8 cellular contexts compared by ENCODE assay signal in genomic region chr1:1290238-1290731, GRCh38. TPM values are rescaled to one million over a fixed set of nuclear protein-coding genes. Genes with fewer than 3 reads are reported as not detected.
DNase-seq lines count a peak whose midpoint lies in the region; ATAC-seq and TF ChIP-seq lines count a peak whose summit lies in the region.

No MANE protein-coding gene starts in this region.

- H3K4me3 ChIP-seq in HCT116 (replicated peaks in 1 of 2; ENCODE audit: low read depth in 1 of 2, low read length in 2 of 2): no peak overlapping the region

- TF ChIP-seq POLR2A in HCT116 (IDR thresholded peaks at IDR 0.05; ENCODE audit: borderline replicate concordance, extremely low read depth, insufficient read depth, insufficient read length): no peak

- no peak overlapping the region for H2AFZ ChIP-seq in HCT116 (ENCODE audit: low read depth, low read length, poor library complexity, severe bottlenecking)

- ATAC-seq in HCT116: peak; percentile 43
- ATAC-seq in SK-N-SH treated with all-trans-retinoic acid at 6 μM for 48 hours: peak; percentile 58
- no peak for ATAC-seq in HG03108 (IDR thresholded peaks at IDR 0.05; ENCODE audit: unreplicated experiment)

- CTCF ChIA-PET in HCT116 (lab: Charles Lee): interaction anchor here (0.6 to 2.8 kb wide), 4 partner anchors 10 to 168 kb away, joined by 3 to 30 read pairs (median 10); no protein-coding TSS in a partner anchor

- H3K4me1 ChIP-seq in HCT116 (ENCODE audit: control insufficient read depth in 1 of 2, insufficient read depth in 2 of 2, low read length in 2 of 2): peaks cover 14 to 38% of the 10 kb centered on the region in 2 experiments

- no peaks in the 10 kb centered on the region for H3K9me2 ChIP-seq in HCT116 (ENCODE audit: insufficient read depth)

- BruUV-seq in HCT116 (replicated peaks; lab: Mats Ljungman, UMichigan): no TSS peak

- TF ChIP-seq CTCF in HCT116 (IDR thresholded peaks at IDR 0.05 in 2 of 3, conservative IDR thresholded peaks at IDR 0.05 in 1 of 3; ENCODE audit: borderline replicate concordance in 1 of 3, insufficient read depth in 1 of 3, low read depth in 2 of 3, low read length in 2 of 3): peak; percentile 54 to 74 (median 61); a peak in 5 of 6 replicates

- H3K27ac ChIP-seq in HCT116 (ENCODE audit: low read depth, low read length): no peak overlapping the region; the same call in 1 of the 2 replicates

- H3K4me2 ChIP-seq in HCT116 (ENCODE audit: low read length): peak overlapping the region; percentile 47; the same call in 1 of the 2 replicates

- TF ChIP-seq RAD21 in HCT116 (IDR thresholded peaks at IDR 0.05; ENCODE audit: low read depth): no peak; the same call in 1 of the 2 replicates

- no peaks in the 10 kb centered on the region for H3K79me2 ChIP-seq in HCT116 (ENCODE audit: insufficient read depth, low read length)

- POLR2A ChIA-PET in HCT116 (lab: Charles Lee): no interaction called here

- no peaks in the 10 kb centered on the region for H3K36me3 ChIP-seq in HCT116 (ENCODE audit: control insufficient read depth in 1 of 2, insufficient read depth in 2 of 2, low read length in 2 of 2)

- H4K20me1 ChIP-seq in HCT116 (ENCODE audit: insufficient read depth): no peaks in the 10 kb centered on the region

- H3K9me3 ChIP-seq in HCT116 (ENCODE audit: control insufficient read depth in 1 of 2, insufficient read depth in 1 of 2, low read depth in 1 of 2, low read length in 2 of 2): no peaks in the 10 kb centered on the region

- no peak overlapping the region for H3K9ac ChIP-seq in HCT116 (ENCODE audit: low read length)

- H3K27me3 ChIP-seq in HCT116 (ENCODE audit: insufficient read depth, low read length): no peaks in the 10 kb centered on the region

- DNase-seq in AML-193 (lab: John Stamatoyannopoulos, UW): peak; percentile 50 to 54
- DNase-seq in HCT116 (ENCODE audit: low read depth, low spot score): no peak
- DNase-seq in activated naive CD8-positive, alpha-beta T cell treated with anti-CD3 and anti-CD28 coated beads, Interleukin-2, amount 50 U/mL, for 16 hours (ENCODE audit: low read depth, low spot score): peak; percentile 25
- DNase-seq in hepatic stellate cell (ENCODE audit: low spot score): peak; percentile 92
- peak; percentile 61 for DNase-seq in stimulated activated CD4-positive, alpha-beta T cell treated with anti-CD3 and anti-CD28 coated beads, Interleukin-2, amount 100 ng/mL, for 4 hours (ENCODE audit: low read depth)
- no peak for DNase-seq in inferior parietal cortex (ENCODE audit: extremely low spot score)

- RAD21 ChIA-PET in HCT116 (lab: Charles Lee; ENCODE audit: low non-redundant PET in 1 of 2, low total read pairs in 2 of 2, uncharacterized antibody in 2 of 2, unreplicated experiment in 2 of 2): interaction anchor here (0.6 to 0.9 kb wide), 3 partner anchors 11 to 168 kb away, joined by 3 to 5 read pairs (median 3); no protein-coding TSS in a partner anchor

- intact Hi-C loops in HCT116 (cut with micrococcal nuclease): loop anchor here (2.0 kb wide), 2 partner anchors 167 to 305 kb away; no protein-coding TSS in a partner anchor

TF ChIP-seq in HCT116, 20 proteins besides CTCF, POLR2A, EP300 and RAD21:
- no peak for TF ChIP-seq ZBTB33 (IDR thresholded peaks at IDR 0.05; ENCODE audit: extremely low read depth, insufficient replicate concordance, low read length)

TF ChIP-seq in SK-N-SH treated with all-trans-retinoic acid at 6 μM for 48 hours, 23 proteins besides CTCF, POLR2A, EP300 and RAD21:
- TF ChIP-seq GLIS3 (CRISPR knock-in tag; IDR thresholded peaks at IDR 0.05) (no peak), ZC3H10 (CRISPR knock-in tag; IDR thresholded peaks at IDR 0.05) (no peak), OSR1 (CRISPR knock-in tag; IDR thresholded peaks at IDR 0.05) (no peak), SNAI2 (CRISPR knock-in tag; IDR thresholded peaks at IDR 0.05) (no peak), CSRNP3 (CRISPR knock-in tag; IDR thresholded peaks at IDR 0.05) (no peak), POU6F1 (CRISPR knock-in tag; IDR thresholded peaks at IDR 0.05; ENCODE audit: borderline replicate concordance, low read depth) (no peak), ESRRG (CRISPR knock-in tag; IDR thresholded peaks at IDR 0.05) (no peak), RARB (CRISPR knock-in tag; IDR thresholded peaks at IDR 0.05) (no peak), TOX (CRISPR knock-in tag; IDR thresholded peaks at IDR 0.05; ENCODE audit: borderline replicate concordance) (no peak), ZNF8 (CRISPR knock-in tag; IDR thresholded peaks at IDR 0.05) (no peak), PATZ1 (CRISPR knock-in tag; IDR thresholded peaks at IDR 0.05; ENCODE audit: borderline replicate concordance) (no peak), CREB5 (CRISPR knock-in tag; IDR thresholded peaks at IDR 0.05; ENCODE audit: low read depth) (no peak), ISL1 (CRISPR knock-in tag; IDR thresholded peaks at IDR 0.05) (no peak), CSDC2 (CRISPR knock-in tag; IDR thresholded peaks at IDR 0.05) (no peak), TCF4 (CRISPR knock-in tag; IDR thresholded peaks at IDR 0.05; ENCODE audit: borderline replicate concordance) (no peak)

RNA-seq across cellular contexts. Expression of gene SCNN1D, which starts 10.0 kb away (rescaled TPM):
- total RNA-seq in HCT116 (2021; ENCODE audit: unreplicated experiment): 3.7 TPM
- polyA plus RNA-seq in HCT116 (2012): 3.3 and 3.5 TPM in 2 replicates

RNA-seq across cellular contexts. Expression of gene UBE2J2, which starts 16.6 kb away (rescaled TPM):
- 67.7 TPM for total RNA-seq in HCT116 (2021; ENCODE audit: unreplicated experiment)
- polyA plus RNA-seq in HCT116 (2012): 29.3 and 32.4 TPM in 2 replicates

RNA-seq across cellular contexts. Expression of gene ACAP3, which starts 17.4 kb away (rescaled TPM):
- total RNA-seq in HCT116 (2021; ENCODE audit: unreplicated experiment): 38.8 TPM
- polyA plus RNA-seq in HCT116 (2012): 28.8 and 32.5 TPM in 2 replicates

RNA-seq across cellular contexts. Expression of gene PUSL1, which starts 18.1 kb away (rescaled TPM):
- 47.2 TPM for total RNA-seq in HCT116 (2021; ENCODE audit: unreplicated experiment)
- 29.8 and 33.2 TPM in 2 replicates for polyA plus RNA-seq in HCT116 (2012)

RNA-seq across cellular contexts. Expression of gene INTS11, which starts 34.2 kb away (rescaled TPM):
- 161 TPM for total RNA-seq in HCT116 (2021; ENCODE audit: unreplicated experiment)
- polyA plus RNA-seq in HCT116 (2012): 161 and 165 TPM in 2 replicates

Comparison
In these comparisons a context has a peak if more than half of its experiments do, and no peak if none do; other contexts are left out.
1. DNase-seq: peak in AML-193 (2 of 2), activated naive CD8-positive, alpha-beta T cell treated with anti-CD3 and anti-CD28 coated beads, Interleukin-2, amount 50 U/mL, for 16 hours (single experiment), hepatic stellate cell (single experiment) and stimulated activated CD4-positive, alpha-beta T cell treated with anti-CD3 and anti-CD28 coated beads, Interleukin-2, amount 100 ng/mL, for 4 hours (single experiment); none in HCT116 (single experiment) and inferior parietal cortex (single experiment).